In the genomic region with DNA sequence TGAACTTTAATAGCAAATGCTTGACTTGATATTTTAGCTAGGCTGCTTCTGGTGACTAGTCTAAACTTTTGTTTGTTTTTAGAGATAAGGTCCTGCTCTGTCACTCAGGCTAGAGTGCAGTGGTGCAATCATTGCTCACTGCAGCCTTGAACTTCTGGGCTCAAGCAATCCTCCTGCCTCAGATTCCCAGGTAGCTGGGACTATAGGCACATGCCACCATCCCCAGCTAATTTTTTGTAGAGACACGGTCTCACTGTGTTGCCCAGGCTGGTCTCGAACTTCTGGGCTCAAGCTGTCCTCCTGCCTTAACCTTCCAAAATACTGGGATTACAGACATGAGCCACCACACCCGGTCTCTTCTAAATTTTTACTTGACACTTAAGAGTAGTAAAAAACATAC, we compare ENCODE assay signal across 1 cellular context.
TF ChIP-seq lines count a peak whose summit lies in the region.

No MANE protein-coding gene starts in this region.

TF ChIP-seq in K562, 482 proteins besides CTCF, POLR2A, EP300 and RAD21:
- TF ChIP-seq CEBPG (CRISPR knock-in tag; IDR thresholded peaks at IDR 0.05) (peak; percentile 78), CEBPG (tag; conservative IDR thresholded peaks at IDR 0.05 in 1 of 2, IDR thresholded peaks at IDR 0.05 in 1 of 2) (peak; percentile 62 to 82), MEIS2 (IDR thresholded peaks at IDR 0.05; ENCODE audit: partially characterized antibody) (peak; percentile 62), ZNF316 (IDR thresholded peaks at IDR 0.05) (0 out of 2 replicates have a peak, but pooled peaks have one; percentile 16), JUND (IDR thresholded peaks at IDR 0.05; ENCODE audit: borderline replicate concordance, low read depth, low read length) (peak; percentile 37; the same call in 1 of the 2 replicates), JUND (tag; IDR thresholded peaks at IDR 0.05; ENCODE audit: borderline replicate concordance, low read depth, low read length) (peak; percentile 28; the same call in 1 of the 3 replicates), MAFG (tag; conservative IDR thresholded peaks at IDR 0.05) (0 out of 2 replicates have a peak, but pooled peaks have one; percentile 21), SMARCC2 (IDR thresholded peaks at IDR 0.05; ENCODE audit: low read depth) (peak; percentile 37; the same call in 1 of the 2 replicates), EHMT2 (IDR thresholded peaks at IDR 0.05) (no peak), SMARCE1 (IDR thresholded peaks at IDR 0.05) (peak; percentile 66), MGA (IDR thresholded peaks at IDR 0.05) (no peak), ZNF444 (CRISPR knock-in tag; IDR thresholded peaks at IDR 0.05) (no peak), ATF3 (IDR thresholded peaks at IDR 0.05) (peak; percentile 65), ATF3 (CRISPR knock-in tag; conservative IDR thresholded peaks at IDR 0.05) (no peak), TRIM24 (IDR thresholded peaks at IDR 0.05) (0 out of 4 replicates have a peak, but pooled peaks of 1 of the 2 experiments have one; percentile 28), PBX2 (CRISPR knock-in tag; IDR thresholded peaks at IDR 0.05; ENCODE audit: low read depth) (peak; percentile 67), PBX2 (tag; conservative IDR thresholded peaks at IDR 0.05; ENCODE audit: low read depth) (peak; percentile 87), CBX8 (IDR thresholded peaks at IDR 0.05; ENCODE audit: borderline replicate concordance, extremely low read depth, low read depth, low read length, poor library complexity, severe bottlenecking) (no peak), CEBPB (tag; IDR thresholded peaks at IDR 0.05) (peak; percentile 91), NFE2 (IDR thresholded peaks at IDR 0.05; ENCODE audit: low read depth) (peak; percentile 65; the same call in 1 of the 2 replicates), SMARCA4 (IDR thresholded peaks at IDR 0.05) (peak; percentile 81), PKNOX1 (IDR thresholded peaks at IDR 0.05) (peak; percentile 96), CTBP1 (IDR thresholded peaks at IDR 0.05; ENCODE audit: borderline replicate concordance) (no peak), ZBTB1 (CRISPR knock-in tag; IDR thresholded peaks at IDR 0.05; ENCODE audit: borderline replicate concordance, low read depth) (no peak), ARID1B (IDR thresholded peaks at IDR 0.05) (peak; percentile 76), TCF3 (CRISPR knock-in tag; IDR thresholded peaks at IDR 0.05) (0 out of 2 replicates have a peak, but pooled peaks have one; percentile 5), DPF2 (IDR thresholded peaks at IDR 0.05) (peak; percentile 84), HMBOX1 (IDR thresholded peaks at IDR 0.05) (peak; percentile 93), BHLHE40 (IDR thresholded peaks at IDR 0.05; ENCODE audit: low read length) (0 out of 2 replicates have a peak, but pooled peaks have one; percentile 8)
- TF ChIP-seq, protein P1, sequence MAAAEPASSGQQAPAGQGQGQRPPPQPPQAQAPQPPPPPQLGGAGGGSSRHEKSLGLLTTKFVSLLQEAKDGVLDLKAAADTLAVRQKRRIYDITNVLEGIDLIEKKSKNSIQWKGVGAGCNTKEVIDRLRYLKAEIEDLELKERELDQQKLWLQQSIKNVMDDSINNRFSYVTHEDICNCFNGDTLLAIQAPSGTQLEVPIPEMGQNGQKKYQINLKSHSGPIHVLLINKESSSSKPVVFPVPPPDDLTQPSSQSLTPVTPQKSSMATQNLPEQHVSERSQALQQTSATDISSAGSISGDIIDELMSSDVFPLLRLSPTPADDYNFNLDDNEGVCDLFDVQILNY (CRISPR knock-in tag; IDR thresholded peaks at IDR 0.05), result no peak
- TF ChIP-seq, protein P2, sequence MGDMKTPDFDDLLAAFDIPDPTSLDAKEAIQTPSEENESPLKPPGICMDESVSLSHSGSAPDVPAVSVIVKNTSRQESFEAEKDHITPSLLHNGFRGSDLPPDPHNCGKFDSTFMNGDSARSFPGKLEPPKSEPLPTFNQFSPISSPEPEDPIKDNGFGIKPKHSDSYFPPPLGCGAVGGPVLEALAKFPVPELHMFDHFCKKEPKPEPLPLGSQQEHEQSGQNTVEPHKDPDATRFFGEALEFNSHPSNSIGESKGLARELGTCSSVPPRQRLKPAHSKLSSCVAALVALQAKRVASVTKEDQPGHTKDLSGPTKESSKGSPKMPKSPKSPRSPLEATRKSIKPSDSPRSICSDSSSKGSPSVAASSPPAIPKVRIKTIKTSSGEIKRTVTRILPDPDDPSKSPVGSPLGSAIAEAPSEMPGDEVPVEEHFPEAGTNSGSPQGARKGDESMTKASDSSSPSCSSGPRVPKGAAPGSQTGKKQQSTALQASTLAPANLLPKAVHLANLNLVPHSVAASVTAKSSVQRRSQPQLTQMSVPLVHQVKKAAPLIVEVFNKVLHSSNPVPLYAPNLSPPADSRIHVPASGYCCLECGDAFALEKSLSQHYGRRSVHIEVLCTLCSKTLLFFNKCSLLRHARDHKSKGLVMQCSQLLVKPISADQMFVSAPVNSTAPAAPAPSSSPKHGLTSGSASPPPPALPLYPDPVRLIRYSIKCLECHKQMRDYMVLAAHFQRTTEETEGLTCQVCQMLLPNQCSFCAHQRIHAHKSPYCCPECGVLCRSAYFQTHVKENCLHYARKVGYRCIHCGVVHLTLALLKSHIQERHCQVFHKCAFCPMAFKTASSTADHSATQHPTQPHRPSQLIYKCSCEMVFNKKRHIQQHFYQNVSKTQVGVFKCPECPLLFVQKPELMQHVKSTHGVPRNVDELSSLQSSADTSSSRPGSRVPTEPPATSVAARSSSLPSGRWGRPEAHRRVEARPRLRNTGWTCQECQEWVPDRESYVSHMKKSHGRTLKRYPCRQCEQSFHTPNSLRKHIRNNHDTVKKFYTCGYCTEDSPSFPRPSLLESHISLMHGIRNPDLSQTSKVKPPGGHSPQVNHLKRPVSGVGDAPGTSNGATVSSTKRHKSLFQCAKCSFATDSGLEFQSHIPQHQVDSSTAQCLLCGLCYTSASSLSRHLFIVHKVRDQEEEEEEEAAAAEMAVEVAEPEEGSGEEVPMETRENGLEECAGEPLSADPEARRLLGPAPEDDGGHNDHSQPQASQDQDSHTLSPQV (IDR thresholded peaks at IDR 0.05), result 0 out of 2 replicates have a peak, but pooled peaks have one; percentile 25
